8 cellular contexts compared by ENCODE assay signal in genomic region chr1:115976062-115976899, GRCh38. TPM values are rescaled to one million over a fixed set of nuclear protein-coding genes. Genes with fewer than 3 reads are reported as not detected.
DNase-seq lines count a peak whose midpoint lies in the region; ATAC-seq, FAIRE-seq and TF ChIP-seq lines count a peak whose summit lies in the region.

TSS of gene SLC22A15 (plus strand) at chr1:115976513. CDS start at chr1:115976628, 115 bp downstream.

- no peaks in the 10 kb centered on the region for H3K79me2 ChIP-seq in HepG2 (ENCODE audit: insufficient read depth, low read length)

- DNase-seq in NCI-H2081 (lab: John Stamatoyannopoulos, UW) (peak; percentile 35 to 40), NCI-H2081 treated with DMSO at 0.1 percent for 48 hours (lab: John Stamatoyannopoulos, UW) (no peak), HCEC 1CT (peak; percentile 77), MG63 (peak; percentile 65), WTC11 (ENCODE audit: low spot score) (peak; percentile 71), ecto neural progenitor cell (ENCODE audit: low spot score) (peak; percentile 73), HepG2 (ENCODE audit: low spot score) (no peak)
- DNase-seq in stimulated activated CD8-positive, alpha-beta memory T cell treated with anti-CD3 and anti-CD28 coated beads, Interleukin-12 subunit alpha, Interleukin-12 subunit beta, amount 100 ng/mL, for 4 hours (ENCODE audit: low read depth): peak; percentile 23

- POLR2A ChIA-PET in WTC11 (lab: Charles Lee): no interaction called here
- POLR2A ChIA-PET in HepG2 (lab: Yijun Ruan, JAX): no interaction called here

- no peaks in the 10 kb centered on the region for H3K9me3 ChIP-seq in MG63
- no peaks in the 10 kb centered on the region for H3K9me3 ChIP-seq in HepG2 (ENCODE audit: low read length)

- peak within 1 kb of the TSS; percentile 2 for H2AFZ ChIP-seq in HepG2 (ENCODE audit: low read length)

- WGBS in HepG2 (ENCODE audit: low lambda C conversion rate): 1% methylated on average over 18 of the region's 87 CpGs

- in situ Hi-C loops in HepG2 (cut with HindIII; ENCODE audit: extremely low pct_ligation_motif_present, low pct_unique_long_range_greater_than_20kb): loop anchor here (25.0 kb wide), 1 partner anchor 364 kb away; no protein-coding TSS in a partner anchor

- FAIRE-seq in HepG2 (lab: Jason Lieb, UNC): no peak

- H3K9me3 Mint-ChIP-seq in WTC11: no peaks in the 10 kb centered on the region

- no peaks in the 10 kb centered on the region for H3K27me3 ChIP-seq in MG63
- H3K27me3 ChIP-seq in HepG2 (ENCODE audit: control insufficient read depth in 1 of 2, insufficient read depth in 2 of 2, low read length in 2 of 2): peaks cover 0 to 19% of the 10 kb centered on the region in 2 experiments; a peak in 3 of 5 replicates

- H3K27ac Mint-ChIP-seq in WTC11: peak within 1 kb of the TSS; percentile 89

- no peaks in the 10 kb centered on the region for H3K36me3 Mint-ChIP-seq in WTC11

- TF ChIP-seq POLR2A in HepG2 (IDR thresholded peaks at IDR 0.05; ENCODE audit: insufficient read depth in 1 of 2, low read depth in 2 of 2, low read length in 2 of 2): no peak

- peaks cover 25% of the 10 kb centered on the region for H3K4me1 ChIP-seq in HepG2 (ENCODE audit: insufficient read depth, low read length)

- H3K4me2 ChIP-seq in HepG2 (ENCODE audit: low read depth, low read length): peak within 1 kb of the TSS; percentile 92

- H3K4me3 ChIP-seq in MG63: peak within 1 kb of the TSS; percentile 59
- H3K4me3 ChIP-seq in HepG2 (replicated peaks in 1 of 3; ENCODE audit: insufficient read depth in 1 of 3, low read depth in 2 of 3, low read length in 3 of 3): peak within 1 kb of the TSS; percentile 41 to 67 (median 49)

- H3K27me3 Mint-ChIP-seq in WTC11 (ENCODE audit: low read depth): no peaks in the 10 kb centered on the region

- no peak within 1 kb of the TSS for H3K9ac ChIP-seq in HepG2 (ENCODE audit: insufficient read depth, low read depth, low read length)

- no TSS peak for BruUV-seq in HepG2 (replicated peaks; lab: Mats Ljungman, UMichigan)

- TF ChIP-seq CTCF in WTC11 (IDR thresholded peaks at IDR 0.05) (no peak), HepG2 (CRISPR knock-in tag; IDR thresholded peaks at IDR 0.05) (no peak)

- ATAC-seq in WTC11 (peak; percentile 74), HepG2 (peak; percentile 74)

- peak within 1 kb of the TSS; percentile 90 for H3K4me3 Mint-ChIP-seq in WTC11

- H3K4me1 Mint-ChIP-seq in WTC11: peaks cover 37% of the 10 kb centered on the region

- TF ChIP-seq RAD21 in HepG2 (CRISPR knock-in tag; IDR thresholded peaks at IDR 0.05): no peak

- no peak within 1 kb of the TSS for H3K27ac ChIP-seq in HepG2 (ENCODE audit: extremely low read length, insufficient read depth, low read length)

- TF ChIP-seq EP300 in HepG2 (IDR thresholded peaks at IDR 0.05; ENCODE audit: low read depth in 2 of 2, low read length in 2 of 2) (no peak), HepG2 (CRISPR knock-in tag; IDR thresholded peaks at IDR 0.05; ENCODE audit: borderline replicate concordance) (no peak)

- H3K36me3 ChIP-seq in MG63: no peaks in the 10 kb centered on the region
- H3K36me3 ChIP-seq in HepG2 (replicated peaks in 1 of 2; ENCODE audit: control insufficient read depth in 1 of 2, insufficient read depth in 2 of 2, low read length in 2 of 2): no peaks in the 10 kb centered on the region

- no peaks in the 10 kb centered on the region; the same call in 1 of the 2 replicates for H4K20me1 ChIP-seq in HepG2 (ENCODE audit: insufficient read depth, low read length)

- intact Hi-C loops in HepG2 (cut with micrococcal nuclease; ENCODE audit: unreplicated experiment): no loop called here

- CTCF ChIA-PET in WTC11 (lab: Charles Lee): interaction anchor here (1.6 kb wide), 1 partner anchor 137 kb away, joined by 4 read pairs; no protein-coding TSS in a partner anchor
- CTCF ChIA-PET in HepG2 (lab: Yijun Ruan, JAX; ENCODE audit: low intra/inter-chr PET ratio, low total read pairs): no interaction called here

TF ChIP-seq in WTC11, 78 proteins besides CTCF, POLR2A, EP300 and RAD21 (continues in another document):
- TF ChIP-seq CREM (CRISPR knock-in tag; IDR thresholded peaks at IDR 0.05) (no peak), SP1 (CRISPR knock-in tag; conservative IDR thresholded peaks at IDR 0.05) (peak; percentile 60), NR2C2 (CRISPR knock-in tag; IDR thresholded peaks at IDR 0.05) (no peak), TEAD1 (CRISPR knock-in tag; IDR thresholded peaks at IDR 0.05) (peak; percentile 20; the same call in 1 of the 2 replicates), ZSCAN18 (CRISPR knock-in tag; IDR thresholded peaks at IDR 0.05) (no peak), ZNF232 (CRISPR knock-in tag; IDR thresholded peaks at IDR 0.05) (no peak), ZNF416 (CRISPR knock-in tag; IDR thresholded peaks at IDR 0.05) (no peak), E2F5 (CRISPR knock-in tag; IDR thresholded peaks at IDR 0.05) (no peak)

TF ChIP-seq in HepG2, 621 proteins besides CTCF, POLR2A, EP300 and RAD21 (continues in another document):
- TF ChIP-seq UBTF (CRISPR knock-in tag; IDR thresholded peaks at IDR 0.05) (peak; percentile 67; the same call in 1 of the 2 replicates), GABPA (IDR thresholded peaks at IDR 0.05; ENCODE audit: low read depth, low read length) (no peak), GABPA (CRISPR knock-in tag; IDR thresholded peaks at IDR 0.05; ENCODE audit: low read depth) (0 out of 2 replicates have a peak, but pooled peaks have one; percentile 24), HBP1 (CRISPR knock-in tag; IDR thresholded peaks at IDR 0.05; ENCODE audit: low read depth) (no peak)

RNA-seq across cellular contexts. Expression of gene SLC22A15, which starts in this region (rescaled TPM):
- 0.46 and 0.74 TPM in 2 replicates for total RNA-seq in MG63 (2014; rRNA removed; shearing (Covaris generic); ENCODE audit: low replicate concordance)
- total RNA-seq in WTC11 (2021) (3.5 to 4.5 TPM (median 4.3 TPM) in 3 replicates), HepG2 (2016; rRNA removed; fragmentation: Illumina TruSeq; extraction: Trizol) (0.24 and 0.27 TPM in 2 replicates)
- 0.20 and 0.26 TPM in 2 replicates for total RNA-seq in HepG2 (2016; cell fraction: cytosol; rRNA removed; fragmentation: Illumina TruSeq; extraction: Trizol; ENCODE audit: low read depth)
- total RNA-seq in HepG2 (2016; cell fraction: insoluble cytoplasmic fraction; rRNA removed; fragmentation: Illumina TruSeq; extraction: Trizol): 0.16 and 0.17 TPM in 2 replicates
- 0.21 and 0.22 TPM in 2 replicates for total RNA-seq in HepG2 (2016; cell fraction: membrane; rRNA removed; fragmentation: Illumina TruSeq; extraction: Trizol)
- 0.91 and 1.7 TPM in 2 replicates for total RNA-seq in HepG2 (2016; cell fraction: nucleus; rRNA removed; fragmentation: Illumina TruSeq; extraction: Trizol)
- 1.7 and 2.3 TPM in 2 replicates for polyA plus RNA-seq in HepG2 (2011; rRNA removed)
- polyA plus RNA-seq in HepG2 (2011; cell fraction: cytosol; rRNA removed): 0.86 and 1.2 TPM in 2 replicates
- polyA plus RNA-seq in HepG2 (2011; cell fraction: nucleus; rRNA removed): 3.5 and 5.4 TPM in 2 replicates
- polyA plus RNA-seq in HepG2 (2012): 0.73 and 0.93 TPM in 2 replicates
- 0.02 and 0.07 TPM in 2 replicates for polyA plus RNA-seq in HepG2 (2016; cell fraction: cytosol; fragmentation: Illumina TruSeq; extraction: Trizol; ENCODE audit: low read depth)
- 0.11 and 0.12 TPM in 2 replicates for polyA plus RNA-seq in HepG2 (2016; cell fraction: insoluble cytoplasmic fraction; fragmentation: Illumina TruSeq; extraction: Trizol; ENCODE audit: low read depth)
- polyA plus RNA-seq in HepG2 (2016; cell fraction: membrane; fragmentation: Illumina TruSeq; extraction: Trizol; ENCODE audit: low read depth): 0.11 and 0.16 TPM in 2 replicates
- polyA plus RNA-seq in HepG2 (2016; cell fraction: nucleus; fragmentation: Illumina TruSeq; extraction: Trizol; ENCODE audit: insufficient read depth, low read depth): 0.73 and 0.85 TPM in 2 replicates
- 3.2 and 9.4 TPM in 2 replicates for polyA minus RNA-seq in HepG2 (2011; rRNA and poly(A)+ RNA removed; ENCODE audit: low replicate concordance)
- 0.44 and 1.9 TPM in 2 replicates for polyA minus RNA-seq in HepG2 (2011; cell fraction: cytosol; rRNA and poly(A)+ RNA removed)
- polyA minus RNA-seq in HepG2 (2011; cell fraction: nucleus; rRNA and poly(A)+ RNA removed): 12.4 and 13.1 TPM in 2 replicates

Comparison
In these comparisons a context has a peak if more than half of its experiments do, and no peak if none do; other contexts are left out.
1. DNase-seq: peak in NCI-H2081 (2 of 2), HCEC 1CT (single experiment), WTC11 (single experiment), ecto neural progenitor cell (single experiment) and stimulated activated CD8-positive, alpha-beta memory T cell treated with anti-CD3 and anti-CD28 coated beads, Interleukin-12 subunit alpha, Interleukin-12 subunit beta, amount 100 ng/mL, for 4 hours (single experiment); none in NCI-H2081 treated with DMSO at 0.1 percent for 48 hours (single experiment) and HepG2 (single experiment).
2. Peak in DNase-seq and H3K4me3 ChIP-seq in MG63; RNA of the gene not detected or under 1 TPM.